ENCODE assay signal across 8 cellular contexts in the genomic region with DNA sequence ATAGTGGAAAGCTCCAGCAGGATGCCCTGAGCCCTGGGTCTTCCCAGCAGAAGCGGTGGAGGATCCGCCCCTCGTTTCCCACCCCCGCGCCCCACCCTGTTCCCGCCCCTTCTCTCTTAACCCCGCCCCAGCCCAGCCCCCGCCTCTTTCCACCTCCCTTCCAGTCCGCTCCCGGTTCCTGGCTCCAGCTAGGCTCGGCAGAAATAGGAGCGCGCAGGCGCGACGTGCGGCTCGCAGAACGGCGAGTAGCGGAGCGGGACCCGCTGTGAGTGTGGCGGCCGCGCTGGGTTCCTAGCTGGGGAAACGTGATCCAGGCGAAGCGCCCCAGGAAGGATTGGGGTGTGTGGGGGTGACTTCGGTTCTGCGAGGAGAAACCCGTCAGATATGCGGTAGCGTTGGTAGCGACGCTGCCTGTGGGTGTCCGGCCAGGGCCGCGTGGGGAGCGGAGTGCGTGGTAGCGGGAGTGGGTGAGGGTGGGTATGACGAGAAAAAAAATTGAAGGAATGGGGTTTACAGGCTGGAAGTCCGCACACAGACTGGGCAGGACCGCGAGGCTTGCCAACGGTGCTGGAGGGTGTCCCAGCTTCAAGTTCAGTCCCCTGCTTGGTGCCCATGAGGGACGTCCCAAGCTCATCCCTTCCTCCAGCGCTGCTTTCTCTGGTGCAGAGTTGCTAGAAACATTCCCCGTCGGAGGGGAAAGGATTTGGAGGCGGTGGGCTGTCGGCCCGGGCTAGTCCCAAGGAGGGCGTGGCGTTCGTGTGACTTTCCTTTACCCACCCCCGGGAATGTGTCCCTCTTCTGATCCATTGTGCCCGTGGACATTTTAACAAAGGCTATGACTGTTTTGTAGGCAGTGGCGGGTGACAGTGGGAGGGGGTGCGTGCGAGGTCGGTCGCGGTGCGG. TPM values are rescaled to one million over a fixed set of nuclear protein-coding genes. Genes with fewer than 3 reads are reported as not detected.
DNase-seq lines count a peak whose midpoint lies in the region; ATAC-seq, FAIRE-seq and TF ChIP-seq lines count a peak whose summit lies in the region.

A gene (plus strand): TSS at position 234 of the 903 bp plus-strand sequence. CDS start 56,886 bp downstream, outside the sequence.

- DNase-seq in Caki2 (ENCODE audit: low read depth) (peak; percentile 59), MV-4-11 (lab: John Stamatoyannopoulos, UW) (peak; percentile 41), activated B cell treated with CpG ODN at 0.5 μM for 24 hours (no peak), frontal cortex (ENCODE audit: low spot score in 2 of 2) (peak; percentile 48 to 61), urothelium cell line (ENCODE audit: low spot score) (peak; percentile 71)
- DNase-seq in naive thymus-derived CD4-positive, alpha-beta T cell: peak in 1 of 9 donors; percentile 20

- no peak for TF ChIP-seq CTCF in activated B cell treated with CpG ODN at 0.5 μM for 24 hours (IDR thresholded peaks at IDR 0.05)

- ATAC-seq in activated B cell treated with CpG ODN at 0.5 μM for 24 hours (ENCODE audit: low read depth): no peak
- ATAC-seq in naive thymus-derived CD4-positive, alpha-beta T cell: no peak
- no peak for ATAC-seq in HG03025 (IDR thresholded peaks at IDR 0.05; ENCODE audit: low FRiP score, unreplicated experiment)
- ATAC-seq in HG03097 (IDR thresholded peaks at IDR 0.05; ENCODE audit: low FRiP score, unreplicated experiment): no peak

- H3K9me3 ChIP-seq in naive thymus-derived CD4-positive, alpha-beta T cell (ENCODE audit: control insufficient read depth in 2 of 3, low read length in 3 of 3): no peaks in the 10 kb centered on the region

- peak within 1 kb of the TSS; percentile 9 for H3K4me3 Mint-ChIP-seq in activated B cell treated with CpG ODN at 0.5 μM for 24 hours
- H3K4me3 Mint-ChIP-seq in naive thymus-derived CD4-positive, alpha-beta T cell: peak within 1 kb of the TSS; percentile 27 to 75 (median 59)

- POLR2A ChIA-PET in activated B cell treated with CpG ODN at 0.5 μM for 24 hours (lab: Charles Lee): no interaction called here
- POLR2A ChIA-PET in naive thymus-derived CD4-positive, alpha-beta T cell (lab: Charles Lee): no interaction called here

- H3K27me3 Mint-ChIP-seq in activated B cell treated with CpG ODN at 0.5 μM for 24 hours: peaks cover 4% of the 10 kb centered on the region
- H3K27me3 Mint-ChIP-seq in naive thymus-derived CD4-positive, alpha-beta T cell: peaks cover 21 to 43% (median 32%) of the 10 kb centered on the region in 5 donors

- H3K27ac ChIP-seq in naive thymus-derived CD4-positive, alpha-beta T cell (ENCODE audit: low read depth, low read length): no peak within 1 kb of the TSS

- CTCF ChIA-PET in activated B cell treated with CpG ODN at 0.5 μM for 24 hours (lab: Charles Lee): no interaction called here
- CTCF ChIA-PET in naive thymus-derived CD4-positive, alpha-beta T cell (lab: Charles Lee): no interaction called here

- in situ Hi-C loops in Caki2 (cut with HindIII; ENCODE audit: low pct_unique_long_range_greater_than_20kb, low sequenced_read_pairs): no loop called here

- FAIRE-seq in frontal cortex (lab: Jason Lieb, UNC) (no peak), urothelium cell line (lab: Jason Lieb, UNC) (no peak)

- H3K9me3 Mint-ChIP-seq in activated B cell treated with CpG ODN at 0.5 μM for 24 hours: no peaks in the 10 kb centered on the region
- H3K9me3 Mint-ChIP-seq in naive thymus-derived CD4-positive, alpha-beta T cell: peaks cover 0 to 5% (median 0%) of the 10 kb centered on the region in 11 donors

- no peaks in the 10 kb centered on the region for H3K36me3 Mint-ChIP-seq in activated B cell treated with CpG ODN at 0.5 μM for 24 hours (ENCODE audit: low read depth)
- no peaks in the 10 kb centered on the region for H3K36me3 Mint-ChIP-seq in naive thymus-derived CD4-positive, alpha-beta T cell

- peaks cover 0 to 5% of the 10 kb centered on the region in 2 donors for H3K27me3 ChIP-seq in naive thymus-derived CD4-positive, alpha-beta T cell (ENCODE audit: control insufficient read depth in 2 of 2, insufficient read depth in 2 of 2, low read length in 2 of 2)

- no peaks in the 10 kb centered on the region for H3K36me3 ChIP-seq in naive thymus-derived CD4-positive, alpha-beta T cell (ENCODE audit: control insufficient read depth in 2 of 3, insufficient read depth in 3 of 3, low read length in 3 of 3)

- no peak within 1 kb of the TSS for H3K27ac Mint-ChIP-seq in activated B cell treated with CpG ODN at 0.5 μM for 24 hours
- H3K27ac Mint-ChIP-seq in naive thymus-derived CD4-positive, alpha-beta T cell: no peak within 1 kb of the TSS

- no peaks in the 10 kb centered on the region for H3K4me1 ChIP-seq in naive thymus-derived CD4-positive, alpha-beta T cell (ENCODE audit: control insufficient read depth in 2 of 2, insufficient read depth in 2 of 2, low read length in 2 of 2)

- intact Hi-C loops in activated B cell treated with CpG ODN at 0.5 μM for 24 hours (cut with micrococcal nuclease): no loop called here
- intact Hi-C loops in naive thymus-derived CD4-positive, alpha-beta T cell (cut with micrococcal nuclease): no loop called here

- peaks cover 13% of the 10 kb centered on the region for H3K4me1 Mint-ChIP-seq in activated B cell treated with CpG ODN at 0.5 μM for 24 hours
- peaks cover 0 to 10% (median 5%) of the 10 kb centered on the region in 7 donors for H3K4me1 Mint-ChIP-seq in naive thymus-derived CD4-positive, alpha-beta T cell

- no peak within 1 kb of the TSS for H3K4me3 ChIP-seq in naive thymus-derived CD4-positive, alpha-beta T cell (ENCODE audit: low read length)

RNA-seq across cellular contexts. Expression of the gene that starts here (rescaled TPM):
- total RNA-seq in Caki2 (2014; rRNA removed; shearing (Covaris generic); ENCODE audit: low replicate concordance): 4.7 and 9.6 TPM in 2 replicates
- total RNA-seq in activated B cell treated with CpG ODN at 0.5 μM for 24 hours (not detected in 2 replicates), frontal cortex (8.6 TPM)
- under 1 TPM in 1 of 5 experiments, not detected in 4; 0.17 TPM for total RNA-seq in naive thymus-derived CD4-positive, alpha-beta T cell
- polyA plus RNA-seq in naive thymus-derived CD4-positive, alpha-beta T cell: not detected
